ENCODE assay signal across 13 cellular contexts in genomic region chr1:91273875-91274274, GRCh38.
DNase-seq lines count a peak whose midpoint lies in the region; ATAC-seq and TF ChIP-seq lines count a peak whose summit lies in the region.
"Had no signal": no experiment of that assay in that cellular context is flagged by ENCODE, and none has a peak within 500 bp of the region (broad histone marks: within the 10 kb centered on the region; RNA-seq: fewer than 3 reads in every experiment).

No MANE protein-coding gene starts in this region.

- H3K27me3 ChIP-seq in A673 (replicated peaks; ENCODE audit: insufficient read depth, low read depth, low read length, poor library complexity), result no peaks in the 10 kb centered on the region
- H3K27me3 ChIP-seq in foreskin keratinocyte, result no peaks in the 10 kb centered on the region
- no peaks in the 10 kb centered on the region for H3K27me3 ChIP-seq in spleen (replicated peaks in 1 of 7)

- no peak overlapping the region for H3K27ac Mint-ChIP-seq in HFFc6

- TF ChIP-seq CTCF in A673 (conservative IDR thresholded peaks at IDR 0.05; ENCODE audit: low read depth, low read length) (no peak), cardiac fibroblast (IDR thresholded peaks at IDR 0.05; ENCODE audit: low read depth, low read length) (no peak), foreskin keratinocyte (conservative IDR thresholded peaks at IDR 0.05) (no peak), spleen (IDR thresholded peaks at IDR 0.05 in 8 of 11, conservative IDR thresholded peaks at IDR 0.05 in 3 of 11) (no peak), HFFc6 (IDR thresholded peaks at IDR 0.05) (no peak)

- DNase-seq in A673 (ENCODE audit: low spot score) (peak; percentile 4), NCI-H226 (peak; percentile 26), cardiac fibroblast (ENCODE audit: low read depth in 2 of 2) (peak; percentile 23 to 29), foreskin keratinocyte (peak; percentile 10 to 42), spleen (no peak), HFFc6 (no peak), 8988T (no peak)
- DNase-seq: C1 segment of cervical spinal cord, NCI-H1048, NCI-H1694, NCI-H446 treated with DMSO at 0.1 percent for 48 hours, NCI-H774 had no signal

- H3K9me3 ChIP-seq in A673 (ENCODE audit: low read depth, low read length, poor library complexity, severe bottlenecking), result no peaks in the 10 kb centered on the region
- H3K9me3 ChIP-seq in spleen, result no peaks in the 10 kb centered on the region

- H3K4me1 ChIP-seq in A673 (ENCODE audit: insufficient read depth, low read length, poor library complexity, severe bottlenecking) (no peaks in the 10 kb centered on the region), foreskin keratinocyte (no peaks in the 10 kb centered on the region), spleen (no peaks in the 10 kb centered on the region)

- H3K27ac ChIP-seq in A673 (ENCODE audit: low read depth, low read length, poor library complexity, severe bottlenecking) (no peak overlapping the region), foreskin keratinocyte (no peak overlapping the region), spleen (no peak overlapping the region)

- no peaks in the 10 kb centered on the region for H3K27me3 Mint-ChIP-seq in HFFc6 (ENCODE audit: insufficient read depth)

- CTCF ChIA-PET in A673 (lab: Charles Lee), result no interaction called here

- no peaks in the 10 kb centered on the region for H3K9me3 Mint-ChIP-seq in HFFc6

- POLR2A ChIA-PET in A673 (lab: Charles Lee; ENCODE audit: low non-redundant PET), result no interaction called here

- ATAC-seq in foreskin keratinocyte (peak; percentile 65), HG03442 (IDR thresholded peaks at IDR 0.05; ENCODE audit: unreplicated experiment) (no peak)

- intact Hi-C loops in A673 (cut with micrococcal nuclease; ENCODE audit: unreplicated experiment), result loop anchor here (5.0 to 10.0 kb wide), 2 partner anchors 549 to 1162 kb away; no protein-coding TSS in a partner anchor
- intact Hi-C loops in spleen (cut with DNase I; ENCODE audit: low total_unique reads), result no loop called here

- BruUV-seq in A673 (replicated peaks; lab: Mats Ljungman, UMichigan), result no TSS peak

- no peak overlapping the region for H3K4me3 Mint-ChIP-seq in HFFc6

- H3K36me3 Mint-ChIP-seq in HFFc6 (ENCODE audit: low read depth), result no peaks in the 10 kb centered on the region

- H3K4me1 Mint-ChIP-seq in HFFc6 (ENCODE audit: low read depth), result no peaks in the 10 kb centered on the region

- H3K4me3 ChIP-seq in A673 (ENCODE audit: low read depth, low read length, poor library complexity, severe bottlenecking) (no peak overlapping the region), cardiac fibroblast (replicated peaks in 1 of 2; ENCODE audit: low read depth in 2 of 2, low read length in 2 of 2) (no peak overlapping the region), spleen (no peak overlapping the region)

- no peaks in the 10 kb centered on the region for H3K36me3 ChIP-seq in A673 (ENCODE audit: insufficient read depth, low read length, poor library complexity, severe bottlenecking)
- H3K36me3 ChIP-seq in spleen, result no peaks in the 10 kb centered on the region

- 77 to 91% (median 83%) methylated on average over 1 of the region's 1 CpG for WGBS in spleen, 5 donors

- no peak for TF ChIP-seq POLR2A in spleen (IDR thresholded peaks at IDR 0.05)

Comparison
In these comparisons a context has a peak if more than half of its experiments do, and no peak if none do; other contexts are left out.
1. DNase-seq: peak in A673 (single experiment), NCI-H226 (single experiment), cardiac fibroblast (2 of 2) and foreskin keratinocyte (2 of 2); none in spleen (single experiment), HFFc6 (single experiment) and 8988T (single experiment).